ENCODE assay signal across 8 cellular contexts in genomic region chr19:19319725-19320361, GRCh38. TPM values are rescaled to one million over a fixed set of nuclear protein-coding genes. Genes with fewer than 3 reads are reported as not detected.
DNase-seq lines count a peak whose midpoint lies in the region; ATAC-seq and TF ChIP-seq lines count a peak whose summit lies in the region.

No MANE protein-coding gene starts in this region.

- H3K27ac Mint-ChIP-seq in naive B cell: peak overlapping the region; percentile 94 to 100 (median 98)

- peaks cover 4 to 20% of the 10 kb centered on the region in 2 donors for H3K36me3 Mint-ChIP-seq in naive B cell

- no peak for TF ChIP-seq CTCF in choroid plexus epithelial cell (conservative IDR thresholded peaks at IDR 0.05; ENCODE audit: low read depth, low read length)

- DNase-seq in Kasumi-1 (lab: John Stamatoyannopoulos, UW) (peak; percentile 5 to 11), choroid plexus epithelial cell (ENCODE audit: low read depth) (no peak), naive B cell (no peak), DMS53 (lab: John Stamatoyannopoulos, UW) (no peak), HK-2 (ENCODE audit: unreplicated experiment) (no peak), ureter (ENCODE audit: low spot score) (no peak)

- H3K4me1 Mint-ChIP-seq in naive B cell: peaks cover 24 to 53% (median 46%) of the 10 kb centered on the region in 3 donors

- H3K9me3 Mint-ChIP-seq in naive B cell: no peaks in the 10 kb centered on the region

- H3K4me3 Mint-ChIP-seq in naive B cell: peak overlapping the region; percentile 89 to 100 (median 98)

- H3K27me3 Mint-ChIP-seq in naive B cell: no peaks in the 10 kb centered on the region

- ATAC-seq in GM19043 (IDR thresholded peaks at IDR 0.05; ENCODE audit: low read depth, unreplicated experiment): peak; percentile 5
- ATAC-seq in naive B cell (ENCODE audit: low read depth in 2 of 2): no peak
- ATAC-seq in HG03108 (IDR thresholded peaks at IDR 0.05; ENCODE audit: unreplicated experiment): no peak

- peak overlapping the region; percentile 97 for H3K4me3 ChIP-seq in choroid plexus epithelial cell (ENCODE audit: low read depth, low read length)

RNA-seq across cellular contexts. Expression of gene SUGP1, which starts 0.5 kb away (rescaled TPM):
- polyA plus RNA-seq in naive B cell (ENCODE audit: low read depth in 6 of 6): 10 to 100 TPM; 22.8 to 45.7 (median 26.5) TPM
- 51.8 TPM for total RNA-seq in ureter

RNA-seq across cellular contexts. Expression of gene MAU2, which starts 0.8 kb away (rescaled TPM):
- polyA plus RNA-seq in naive B cell (ENCODE audit: low read depth in 6 of 6): 10 to 100 TPM; 17.6 to 39.9 (median 24.2) TPM
- total RNA-seq in ureter: 87.4 TPM

RNA-seq across cellular contexts. Expression of gene TM6SF2, which starts 46.7 kb away (rescaled TPM):
- polyA plus RNA-seq in naive B cell (ENCODE audit: low read depth in 6 of 6): not detected
- 1.8 TPM for total RNA-seq in ureter

Comparison
In these comparisons a context has a peak if more than half of its experiments do, and no peak if none do; other contexts are left out.
1. DNase-seq: peak in Kasumi-1 (2 of 2); none in choroid plexus epithelial cell (single experiment), naive B cell (single experiment), DMS53 (single experiment), HK-2 (single experiment) and ureter (single experiment).